Comparison of ENCODE assay signal across 8 cellular contexts in the genomic region with DNA sequence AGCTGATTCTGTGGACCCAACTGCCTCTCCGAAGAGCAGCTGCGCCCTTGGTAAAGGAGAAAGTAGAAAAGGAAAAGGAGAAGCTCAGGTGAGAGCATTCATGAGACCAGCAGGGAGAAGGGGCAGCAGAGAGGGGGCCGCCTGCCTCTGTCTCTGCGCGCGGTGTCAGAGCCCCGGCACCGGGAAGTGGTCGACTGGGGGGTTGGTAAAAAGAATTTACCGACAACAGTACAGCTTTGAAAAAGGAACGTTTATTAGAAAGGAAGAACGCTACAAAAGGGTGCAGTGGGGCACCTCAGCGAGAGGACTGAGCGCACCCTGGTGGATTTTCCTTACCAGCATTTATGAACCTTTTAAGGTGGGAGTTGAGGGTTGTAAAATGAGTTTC.
A peak's percentile ranks its signal among the peaks of the same experiment; 100 is the strongest.
DNase-seq lines count a peak whose midpoint lies in the region; ATAC-seq and TF ChIP-seq lines count a peak whose summit lies in the region.

No MANE protein-coding gene starts in this region.

- peak; percentile 32 for DNase-seq in GF-D8 (lab: John Stamatoyannopoulos, UW)
- peak; percentile 68 for DNase-seq in H9
- DNase-seq in T-helper 17 cell, result peak in 1 of 3 donors; percentile 9
- DNase-seq in body of pancreas, result peak; percentile 18 to 46 (median 29)
- peak; percentile 54 for DNase-seq in kidney tubule cell (ENCODE audit: low spot score)
- peak; percentile 5 for DNase-seq in stimulated activated CD8-positive, alpha-beta memory T cell treated with anti-CD3 and anti-CD28 coated beads, Interleukin-15, amount 100 ng/mL, for 1 hour (ENCODE audit: low read depth)
- DNase-seq in NCI-H187 (lab: John Stamatoyannopoulos, UW), result no peak

- no peaks in the 10 kb centered on the region; the same call in 1 of the 2 replicates for H3K4me1 ChIP-seq in H9 (ENCODE audit: insufficient read depth, low read length)
- H3K4me1 ChIP-seq in Loucy (ENCODE audit: insufficient read depth, low read length, poor library complexity, severe bottlenecking), result peaks cover 35% of the 10 kb centered on the region
- peaks cover 9% of the 10 kb centered on the region for H3K4me1 ChIP-seq in body of pancreas

- H2BK15ac ChIP-seq in H9 (ENCODE audit: low read depth, low read length), result no peak overlapping the region

- H3K27me3 ChIP-seq in H9 (ENCODE audit: insufficient read depth, low read length) (no peaks in the 10 kb centered on the region), Loucy (ENCODE audit: insufficient read depth, low read length, poor library complexity, severe bottlenecking) (no peaks in the 10 kb centered on the region), body of pancreas (no peaks in the 10 kb centered on the region)

- no peak overlapping the region for H4K8ac ChIP-seq in H9 (replicated peaks; ENCODE audit: insufficient read length, low read depth, low read length)

- H4K5ac ChIP-seq in H9 (ENCODE audit: insufficient read length, low read depth, low read length), result peak overlapping the region; percentile 8

- TF ChIP-seq CTCF in H9 (conservative IDR thresholded peaks at IDR 0.05) (peak; percentile 54; the same call in 2 of the 3 replicates), Loucy (conservative IDR thresholded peaks at IDR 0.05; ENCODE audit: low read length) (peak; percentile 71), body of pancreas (IDR thresholded peaks at IDR 0.05) (peak in 5 of 7 experiments; percentile 25 to 39 (median 36))

- H3K56ac ChIP-seq in H9 (ENCODE audit: insufficient read length, low read depth, low read length), result no peak overlapping the region

- no peaks in the 10 kb centered on the region for H3F3A ChIP-seq in Loucy (ENCODE audit: low read depth)

- no peak overlapping the region for H2AK5ac ChIP-seq in H9 (ENCODE audit: insufficient read length, low read length)

- H3K27ac Mint-ChIP-seq in H9, result peak overlapping the region; percentile 61 to 92 (median 92); a peak in 3 of 7 replicates
- H3K27ac Mint-ChIP-seq in T-helper 17 cell, result peak overlapping the region; percentile 95

- no peaks in the 10 kb centered on the region for H4K20me1 ChIP-seq in H9 (ENCODE audit: control insufficient read depth, insufficient read depth, insufficient read length)
- H4K20me1 ChIP-seq in Loucy (ENCODE audit: insufficient read depth, low read length, poor library complexity, severe bottlenecking), result no peaks in the 10 kb centered on the region

- no peak overlapping the region for H3K23ac ChIP-seq in H9 (ENCODE audit: insufficient read length, low read depth, low read length)

- no peak overlapping the region for H3K4ac ChIP-seq in H9 (ENCODE audit: low read depth, low read length)

- H3K4me1 Mint-ChIP-seq in H9 (peaks cover 13 to 16% of the 10 kb centered on the region in 2 experiments), T-helper 17 cell (peaks cover 13% of the 10 kb centered on the region)

- H3K4me2 ChIP-seq in H9 (ENCODE audit: insufficient read depth, insufficient read length, low read length), result peak overlapping the region; percentile 23
- peak overlapping the region; percentile 81 for H3K4me2 ChIP-seq in Loucy (ENCODE audit: low read depth, low read length, poor library complexity, severe bottlenecking)

- H3K9me2 ChIP-seq in Loucy (replicated peaks; ENCODE audit: low read depth, low read length), result no peaks in the 10 kb centered on the region

- H3K27ac ChIP-seq in H9 (ENCODE audit: insufficient read length, low read depth, low read length) (no peak overlapping the region), body of pancreas (peak overlapping the region in 2 of 4 donors; percentile 15 to 51)

- no peak overlapping the region for H4K91ac ChIP-seq in H9 (ENCODE audit: insufficient read length, low read depth, low read length)

- intact Hi-C loops in body of pancreas (cut with DNase I), result loop anchor here (5.0 to 10.0 kb wide), 2 partner anchors 338 to 515 kb away; no protein-coding TSS in a partner anchor

- H2BK12ac ChIP-seq in H9 (ENCODE audit: insufficient read length, low read depth, low read length), result no peak overlapping the region

- H3K36me3 Mint-ChIP-seq in H9 (ENCODE audit: insufficient read depth in 1 of 3, low read depth in 3 of 3) (no peaks in the 10 kb centered on the region; a peak in 1 of 7 replicates), T-helper 17 cell (ENCODE audit: low read depth) (no peaks in the 10 kb centered on the region)

- H2BK120ac ChIP-seq in H9 (ENCODE audit: low read depth, low read length, poor library complexity, severe bottlenecking), result no peak overlapping the region

- H3K23me2 ChIP-seq in H9 (ENCODE audit: insufficient read length, low read depth, low read length, poor library complexity, severe bottlenecking), result no peaks in the 10 kb centered on the region

- no peak for TF ChIP-seq POLR2A in body of pancreas (IDR thresholded peaks at IDR 0.05)

- H3K79me2 ChIP-seq in H9 (ENCODE audit: insufficient read depth, low read length) (no peaks in the 10 kb centered on the region), Loucy (ENCODE audit: insufficient read depth, low read length) (no peaks in the 10 kb centered on the region)

- H2BK20ac ChIP-seq in H9 (ENCODE audit: low read depth, low read length, poor library complexity, severe bottlenecking), result no peak overlapping the region

- ATAC-seq in T-helper 17 cell (peak; percentile 70), body of pancreas (peak; percentile 57)

- peak overlapping the region; percentile 64; a peak in 4 of 5 replicates for H3K4me3 Mint-ChIP-seq in H9
- H3K4me3 Mint-ChIP-seq in T-helper 17 cell, result peak overlapping the region; percentile 95

- peak overlapping the region; percentile 79; the same call in 1 of the 2 replicates for H3K14ac ChIP-seq in H9 (ENCODE audit: insufficient read depth, low read length)

- H3K18ac ChIP-seq in H9 (ENCODE audit: insufficient read length, low read depth, low read length), result peak overlapping the region; percentile 80

- no peaks in the 10 kb centered on the region for H3K79me1 ChIP-seq in H9 (ENCODE audit: insufficient read depth, low read depth, low read length, poor library complexity, severe bottlenecking)

- H3K9me3 ChIP-seq in H9 (ENCODE audit: control insufficient read depth, low read depth, low read length), result no peaks in the 10 kb centered on the region
- H3K9me3 ChIP-seq in Loucy (ENCODE audit: insufficient read depth, low read depth, low read length), result no peaks in the 10 kb centered on the region
- H3K9me3 ChIP-seq in T-helper 17 cell (ENCODE audit: control insufficient read depth, low read length, poor library complexity, severe bottlenecking), result no peaks in the 10 kb centered on the region
- H3K9me3 ChIP-seq in body of pancreas, result no peaks in the 10 kb centered on the region

- H3K9ac ChIP-seq in H9 (ENCODE audit: extremely low read depth, insufficient read length, low read length), result no peak overlapping the region
- H3K9ac ChIP-seq in Loucy (ENCODE audit: low read depth, low read length, poor library complexity, severe bottlenecking), result peak overlapping the region; percentile 82

- H3K4me3 ChIP-seq in Loucy (ENCODE audit: low read length, poor library complexity, severe bottlenecking) (peak overlapping the region; percentile 80), body of pancreas (no peak overlapping the region)

- no peak overlapping the region for H3T11ph ChIP-seq in H9 (ENCODE audit: low read length)

- H3K36me3 ChIP-seq in Loucy (ENCODE audit: insufficient read depth, low read length) (no peaks in the 10 kb centered on the region), body of pancreas (replicated peaks in 1 of 2; ENCODE audit: insufficient read depth in 1 of 2, low read depth in 2 of 2) (no peaks in the 10 kb centered on the region)

- no peaks in the 10 kb centered on the region; the same call in 1 of the 2 replicates for H3K27me3 Mint-ChIP-seq in H9 (ENCODE audit: low read depth)
- peaks cover 5% of the 10 kb centered on the region for H3K27me3 Mint-ChIP-seq in T-helper 17 cell

- H2AFZ ChIP-seq in H9 (ENCODE audit: low read length) (peak overlapping the region; percentile 54), Loucy (ENCODE audit: low read length) (peak overlapping the region; percentile 97)

- H2BK5ac ChIP-seq in H9 (ENCODE audit: insufficient read length, low read length), result no peak overlapping the region

- H3K9me3 Mint-ChIP-seq in H9, result peaks cover 0 to 2% of the 10 kb centered on the region in 2 experiments; a peak in 2 of 5 replicates

- WGBS in H9 (ENCODE audit: extremely low coverage, insufficient read length, low lambda C conversion rate), result no CpG with 5 or more reads among the region's 14 CpGs
- 16 to 31% methylated on average over 14 of the region's 14 CpGs for whole genome bisulfite sequencing in body of pancreas, 2 donors

Comparison
In these comparisons a context has a peak if more than half of its experiments do, and no peak if none do; other contexts are left out.
1. DNase-seq: peak in GF-D8 (single experiment), H9 (single experiment), body of pancreas (4 of 4), kidney tubule cell (single experiment) and stimulated activated CD8-positive, alpha-beta memory T cell treated with anti-CD3 and anti-CD28 coated beads, Interleukin-15, amount 100 ng/mL, for 1 hour (single experiment); none in NCI-H187 (0 of 2).
2. Peak in every context shown above with its lines, with median percentiles within 50 percentile points of each other: CTCF ChIP-seq.